ENCODE assay signal across 8 cellular contexts in genomic region chr1:111755321-111756123, GRCh38. TPM values are rescaled to one million over a fixed set of nuclear protein-coding genes. Genes with fewer than 3 reads are reported as not detected.
A peak's percentile ranks its signal among the peaks of the same experiment; 100 is the strongest.
DNase-seq lines count a peak whose midpoint lies in the region; ATAC-seq and TF ChIP-seq lines count a peak whose summit lies in the region.

Gene DDX20, plus strand, starts transcription at chr1:111755901. Its CDS starts 24 bp downstream, at chr1:111755925.

- H3K4me1 ChIP-seq in ovary (ENCODE audit: insufficient read depth) (peaks cover 1% of the 10 kb centered on the region), thyroid gland (peaks cover 6 to 9% of the 10 kb centered on the region in 2 donors)

- H3K36me3 Mint-ChIP-seq in activated naive CD8-positive, alpha-beta T cell: peaks cover 6% of the 10 kb centered on the region

- no peaks in the 10 kb centered on the region for H3K27me3 ChIP-seq in ovary
- H3K27me3 ChIP-seq in thyroid gland: no peaks in the 10 kb centered on the region

- peak within 1 kb of the TSS; percentile 82 for H3K4me3 ChIP-seq in GM12864 (ENCODE audit: low read depth, low read length)
- peak within 1 kb of the TSS; percentile 88 for H3K4me3 ChIP-seq in ovary
- H3K4me3 ChIP-seq in thyroid gland (replicated peaks in 1 of 3): peak within 1 kb of the TSS; percentile 44 to 89 (median 58)

- H3K27me3 Mint-ChIP-seq in activated naive CD8-positive, alpha-beta T cell: no peaks in the 10 kb centered on the region

- no peak for TF ChIP-seq EP300 in ovary (IDR thresholded peaks at IDR 0.05)

- peak within 1 kb of the TSS; percentile 95 for H3K4me3 Mint-ChIP-seq in activated naive CD8-positive, alpha-beta T cell

- intact Hi-C loops in ovary (cut with DNase I): loop anchor here in 3 of 4 donors (2.0 to 10.0 kb wide), 5 partner anchors 17 to 248 kb away; partner anchors contain the start of gene INKA2 (in 1 of the 3)
- intact Hi-C loops in thyroid gland (cut with DNase I): loop anchor here (10.0 kb wide), 1 partner anchor 271 kb away; no protein-coding TSS in a partner anchor

- no peaks in the 10 kb centered on the region for H3K9me3 Mint-ChIP-seq in activated naive CD8-positive, alpha-beta T cell (ENCODE audit: low read depth)

- peak; percentile 60 for TF ChIP-seq POLR2A in ovary (IDR thresholded peaks at IDR 0.05)
- peak in 1 of 2 donors; percentile 65 for TF ChIP-seq POLR2A in thyroid gland (IDR thresholded peaks at IDR 0.05)

- H3K27ac Mint-ChIP-seq in activated naive CD8-positive, alpha-beta T cell: peak within 1 kb of the TSS; percentile 98

- H3K9me3 ChIP-seq in ovary: no peaks in the 10 kb centered on the region
- no peaks in the 10 kb centered on the region for H3K9me3 ChIP-seq in thyroid gland

- peak; percentile 91 for TF ChIP-seq CTCF in GM12864 (IDR thresholded peaks at IDR 0.05; ENCODE audit: low read depth, low read length, missing control alignments)
- peak; percentile 96 to 99 (median 97) for TF ChIP-seq CTCF in ovary (IDR thresholded peaks at IDR 0.05)
- TF ChIP-seq CTCF in thyroid gland (IDR thresholded peaks at IDR 0.05): peak; percentile 59 to 98 (median 86)

- peak within 1 kb of the TSS; percentile 83 to 97 for H3K27ac ChIP-seq in ovary
- peak within 1 kb of the TSS; percentile 23 to 89 (median 86) for H3K27ac ChIP-seq in thyroid gland

- H3K4me1 Mint-ChIP-seq in activated naive CD8-positive, alpha-beta T cell (ENCODE audit: low read depth): peaks cover 40% of the 10 kb centered on the region

- 0 to 1% (median 0%) methylated on average over 53 to 67 of the region's 67 CpGs for WGBS in ovary, 3 donors
- 0 to 1% methylated on average over 56 to 66 of the region's 67 CpGs for WGBS in thyroid gland, 2 donors

- DNase-seq in GM12864 (ENCODE audit: low read depth): peak; percentile 87
- DNase-seq in NCI-H1092 treated with DMSO at 0.1 percent for 48 hours (lab: John Stamatoyannopoulos, UW): peak; percentile 98
- DNase-seq in SKM-1 (lab: John Stamatoyannopoulos, UW; ENCODE audit: unreplicated experiment): peak; percentile 89
- peak; percentile 95 for DNase-seq in glomerular visceral epithelial cell (ENCODE audit: extremely low spot score)
- DNase-seq in ovary: peak; percentile 90 to 95 (median 93)
- DNase-seq in thyroid gland: peak; percentile 91

- ATAC-seq in HG02623 (IDR thresholded peaks at IDR 0.05; ENCODE audit: unreplicated experiment): peak; percentile 88

- no peaks in the 10 kb centered on the region for H3K36me3 ChIP-seq in ovary
- peaks cover 0 to 2% of the 10 kb centered on the region in 2 donors for H3K36me3 ChIP-seq in thyroid gland

RNA-seq across cellular contexts. Expression of gene DDX20, which starts in this region (rescaled TPM):
- 10 to 100 TPM; 10.6 to 26.9 (median 14.5) TPM for total RNA-seq in ovary
- polyA plus RNA-seq in ovary: 10 to 100 TPM in 1 of 2 donors, 1 to 10 TPM in 1; 7.3 to 10.5 TPM
- total RNA-seq in thyroid gland: 10 to 100 TPM; 15.7 to 32.6 (median 20.8) TPM

Comparison
In these comparisons a context has a peak if more than half of its experiments do, and no peak if none do; other contexts are left out.
1. Peak in every context shown above with its lines: DNase-seq, ATAC-seq, H3K4me3 ChIP-seq and H3K27ac ChIP-seq.